Comparison of ENCODE assay signal across 9 cellular contexts in the genomic region with DNA sequence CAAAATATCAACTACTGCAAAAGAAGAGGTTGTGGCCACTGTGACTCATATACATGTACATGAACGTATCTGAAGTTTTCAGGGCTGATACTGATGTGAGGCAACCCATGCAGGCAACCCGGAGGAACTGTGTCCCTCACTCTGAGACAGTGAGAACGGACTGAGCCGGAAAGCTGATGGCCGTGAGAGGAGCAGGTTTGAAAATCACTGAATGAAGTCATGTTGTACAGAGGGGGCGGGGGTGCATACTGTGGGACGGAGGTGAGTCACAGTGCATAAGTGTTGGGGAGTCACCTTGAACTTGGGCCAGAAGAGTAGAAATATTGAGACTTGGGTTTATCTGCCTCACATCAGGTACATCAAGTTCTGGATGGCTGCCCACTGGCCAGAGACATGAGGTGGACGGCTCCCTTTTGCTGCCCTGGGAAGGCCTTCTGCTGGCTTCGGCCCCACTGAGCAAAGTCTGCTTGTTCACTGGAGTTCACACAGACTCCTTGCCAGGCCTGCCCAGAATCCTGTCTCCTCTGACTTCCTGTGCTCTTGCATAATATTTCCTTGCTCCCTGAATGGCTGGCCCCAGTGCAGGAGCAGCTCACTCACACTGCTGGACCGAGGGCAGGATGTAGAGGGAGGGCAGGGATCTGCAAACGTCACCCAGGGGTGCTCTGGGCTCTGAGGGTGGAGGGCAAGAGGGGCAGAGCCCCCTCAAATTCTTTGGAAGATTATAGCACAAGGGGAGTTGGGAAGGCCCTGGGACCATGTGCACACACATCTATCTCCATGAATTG. TPM values are rescaled to one million over a fixed set of nuclear protein-coding genes. Genes with fewer than 3 reads are reported as not detected.
A peak's percentile ranks its signal among the peaks of the same experiment; 100 is the strongest.
DNase-seq lines count a peak whose midpoint lies in the region; ATAC-seq and TF ChIP-seq lines count a peak whose summit lies in the region.
"Had no signal": no experiment of that assay in that cellular context is flagged by ENCODE, and none has a peak within 500 bp of the region (broad histone marks: within the 10 kb centered on the region; RNA-seq: fewer than 3 reads in every experiment).

No MANE protein-coding gene starts in this region.

- no TSS peak for BruUV-seq in OCI-LY7 (replicated peaks; lab: Mats Ljungman, UMichigan)

- peak; percentile 18 for DNase-seq in stimulated activated CD4-positive, alpha-beta T cell treated with anti-CD3 and anti-CD28 coated beads, Interleukin-4, amount 100 ng/mL, for 1 hour
- DNase-seq in stimulated activated CD4-positive, alpha-beta T cell treated with anti-CD3 and anti-CD28 coated beads, Interleukin-2, amount 100 ng/mL, for 48 hours, result no peak
- DNase-seq in adipocyte (ENCODE audit: low read depth) (peak; percentile 91), hypothalamus (lab: John Stamatoyannopoulos, UW) (peak in 28 of 51 donors; percentile 10 to 82 (median 50)), substantia nigra (lab: John Stamatoyannopoulos, UW) (peak in 25 of 49 donors; percentile 9 to 78 (median 38)), OCI-LY7 (ENCODE audit: low spot score) (no peak)
- no peak for DNase-seq in CD4-positive, alpha-beta T cell
- DNase-seq in effector CD4-positive, alpha-beta T cell, result no peak

- H2AFZ ChIP-seq in OCI-LY7 (ENCODE audit: low read length), result no peak overlapping the region

- no peaks in the 10 kb centered on the region for H3K27me3 ChIP-seq in adipocyte (replicated peaks; ENCODE audit: control insufficient read depth, insufficient read depth, low read length)
- H3K27me3 ChIP-seq in CD4-positive, alpha-beta T cell (ENCODE audit: control insufficient read depth, insufficient read depth, low read length), result no peaks in the 10 kb centered on the region

- H3K9ac ChIP-seq in adipocyte (ENCODE audit: low read length), result peak overlapping the region; percentile 59

- H3K27ac Mint-ChIP-seq in CD4-positive, alpha-beta T cell, result no peak overlapping the region
- H3K27ac Mint-ChIP-seq: activated naive CD4-positive, alpha-beta T cell treated with anti-CD3 and anti-CD28 coated beads, Interleukin-2, amount 50 U/mL, for 24 hours had no signal

- H3K27me3 Mint-ChIP-seq in CD4-positive, alpha-beta T cell, result peaks cover 2% of the 10 kb centered on the region

- H3K36me3 Mint-ChIP-seq in CD4-positive, alpha-beta T cell (ENCODE audit: low read depth), result no peaks in the 10 kb centered on the region
- H3K36me3 Mint-ChIP-seq: activated naive CD4-positive, alpha-beta T cell treated with anti-CD3 and anti-CD28 coated beads, Interleukin-2, amount 50 U/mL, for 24 hours had no signal

- no peaks in the 10 kb centered on the region for H3K9me3 Mint-ChIP-seq in CD4-positive, alpha-beta T cell
- H3K9me3 Mint-ChIP-seq: activated naive CD4-positive, alpha-beta T cell treated with anti-CD3 and anti-CD28 coated beads, Interleukin-2, amount 50 U/mL, for 24 hours had no signal

- H3K9me2 ChIP-seq in OCI-LY7 (ENCODE audit: insufficient read depth, low read length), result no peaks in the 10 kb centered on the region

- H3K79me2 ChIP-seq in OCI-LY7 (ENCODE audit: insufficient read depth, low read depth, low read length), result no peaks in the 10 kb centered on the region

- H3K4me3 ChIP-seq in adipocyte (ENCODE audit: low read length) (peak overlapping the region; percentile 49), OCI-LY7 (ENCODE audit: low read depth, low read length, poor library complexity, severe bottlenecking) (no peak overlapping the region)

- H3K36me3 ChIP-seq in adipocyte (ENCODE audit: control insufficient read depth, insufficient read depth, low read length, severe bottlenecking) (no peaks in the 10 kb centered on the region), OCI-LY7 (ENCODE audit: insufficient read depth, low read length) (no peaks in the 10 kb centered on the region)

- no peak for ATAC-seq in CD4-positive, alpha-beta T cell (ENCODE audit: poor library complexity)

- no peak overlapping the region for H3K4me2 ChIP-seq in OCI-LY7 (ENCODE audit: low read length)

- POLR2A ChIA-PET in CD4-positive, alpha-beta T cell (lab: Charles Lee), result no interaction called here
- POLR2A ChIA-PET in OCI-LY7 (lab: Charles Lee), result no interaction called here

- H3K4me3 Mint-ChIP-seq in CD4-positive, alpha-beta T cell, result no peak overlapping the region
- H3K4me3 Mint-ChIP-seq: activated naive CD4-positive, alpha-beta T cell treated with anti-CD3 and anti-CD28 coated beads, Interleukin-2, amount 50 U/mL, for 24 hours had no signal

- no peaks in the 10 kb centered on the region for H4K20me1 ChIP-seq in OCI-LY7 (ENCODE audit: insufficient read depth, low read length)

- TF ChIP-seq CTCF in CD4-positive, alpha-beta T cell (IDR thresholded peaks at IDR 0.05), result no peak
- TF ChIP-seq CTCF in OCI-LY7 (conservative IDR thresholded peaks at IDR 0.05; ENCODE audit: low read length), result no peak

- H3K27ac ChIP-seq in substantia nigra (ENCODE audit: low read depth, low read length, poor library complexity, severe bottlenecking), result no peak overlapping the region
- H3K27ac ChIP-seq in CD4-positive, alpha-beta T cell (ENCODE audit: low read depth, low read length), result no peak overlapping the region
- no peak overlapping the region for H3K27ac ChIP-seq in OCI-LY7 (ENCODE audit: low read depth, low read length, poor library complexity, severe bottlenecking)

- CTCF ChIA-PET in CD4-positive, alpha-beta T cell (lab: Charles Lee), result no interaction called here
- CTCF ChIA-PET in OCI-LY7 (lab: Charles Lee; ENCODE audit: unreplicated experiment), result no interaction called here

- H3K4me1 ChIP-seq in adipocyte (ENCODE audit: control insufficient read depth, insufficient read depth, low read length) (peaks cover 58% of the 10 kb centered on the region), OCI-LY7 (ENCODE audit: insufficient read depth, low read length, poor library complexity, severe bottlenecking) (no peaks in the 10 kb centered on the region)

- peaks cover 5% of the 10 kb centered on the region for H3K4me1 Mint-ChIP-seq in CD4-positive, alpha-beta T cell (ENCODE audit: low read depth)
- H3K4me1 Mint-ChIP-seq: activated naive CD4-positive, alpha-beta T cell treated with anti-CD3 and anti-CD28 coated beads, Interleukin-2, amount 50 U/mL, for 24 hours had no signal

- H3K9me3 ChIP-seq in adipocyte (ENCODE audit: control insufficient read depth, low read length) (no peaks in the 10 kb centered on the region), OCI-LY7 (ENCODE audit: low read length) (no peaks in the 10 kb centered on the region)
- no peaks in the 10 kb centered on the region for H3K9me3 ChIP-seq in CD4-positive, alpha-beta T cell (ENCODE audit: control insufficient read depth, low read length)

- intact Hi-C loops in CD4-positive, alpha-beta T cell (cut with DNase I, micrococcal nuclease), result no loop called here
- intact Hi-C loops in OCI-LY7 (cut with micrococcal nuclease; ENCODE audit: unreplicated experiment), result no loop called here

RNA-seq across cellular contexts. Expression of a gene that starts 18.1 kb away (rescaled TPM):
- 1 to 10 TPM; 4.2 to 5.4 TPM for total RNA-seq in CD4-positive, alpha-beta T cell
- not detected in 2 replicates for total RNA-seq in OCI-LY7 (2014; rRNA removed; shearing (Covaris generic))
- total RNA-seq in OCI-LY7 (2022), result 0.74 TPM in 1 of 2 replicates, not detected in the other

Comparison
In these comparisons a context has a peak if more than half of its experiments do, and no peak if none do; other contexts are left out.
1. DNase-seq: peak in stimulated activated CD4-positive, alpha-beta T cell treated with anti-CD3 and anti-CD28 coated beads, Interleukin-4, amount 100 ng/mL, for 1 hour (single experiment), adipocyte (single experiment), hypothalamus (28 of 51) and substantia nigra (25 of 49); none in stimulated activated CD4-positive, alpha-beta T cell treated with anti-CD3 and anti-CD28 coated beads, Interleukin-2, amount 100 ng/mL, for 48 hours (0 of 2), CD4-positive, alpha-beta T cell (0 of 10), effector CD4-positive, alpha-beta T cell (single experiment) and OCI-LY7 (single experiment).